Comparison of ENCODE assay signal across 35 cellular contexts in genomic region chr12:117674763-117675162, GRCh38.
"Had no signal": no experiment of that assay in that cellular context is flagged by ENCODE, and none has a peak within 500 bp of the region (broad histone marks: within the 10 kb centered on the region; RNA-seq: fewer than 3 reads in every experiment).

No MANE protein-coding gene starts in this region.

- H3K27me3 Mint-ChIP-seq: activated CD4-positive, alpha-beta memory T cell treated with anti-CD3 and anti-CD28 coated beads, Interleukin-2, amount 10 ng/mL, durations not matched to agents 7 days and 5 days; activated CD4-positive, alpha-beta T cell treated with anti-CD3 and anti-CD28 coated beads, Interleukin-2, amount 10 ng/mL, durations not matched to agents 7 days and 5 days; activated CD8-positive, alpha-beta memory T cell treated with anti-CD3 and anti-CD28 coated beads, Interleukin-2, amount 10 ng/mL, durations not matched to agents 7 days and 5 days; activated naive CD4-positive, alpha-beta T cell treated with anti-CD3 and anti-CD28 coated beads, Interleukin-2, amount 10 ng/mL, durations not matched to agents 7 days and 5 days; activated naive CD4-positive, alpha-beta T cell treated with anti-CD3 and anti-CD28 coated beads, Interleukin-2, amount 50 U/mL, for 24 hours; activated naive CD8-positive, alpha-beta T cell; activated naive CD8-positive, alpha-beta T cell treated with anti-CD3 and anti-CD28 coated beads, Interleukin-2, amount 10 ng/mL, durations not matched to agents 7 days and 5 days; activated naive CD8-positive, alpha-beta T cell treated with anti-CD3 and anti-CD28 coated beads, Interleukin-2, amount 50 U/mL, for 24 hours; activated T-cell treated with anti-CD3 and anti-CD28 coated beads, Interleukin-2, amount 50 U/mL, for 24 hours had no signal

- H3K27ac Mint-ChIP-seq: activated B cell treated with CpG ODN at 0.5 μM for 24 hours; activated CD4-positive, alpha-beta memory T cell treated with anti-CD3 and anti-CD28 coated beads, Interleukin-2, amount 10 ng/mL, durations not matched to agents 7 days and 5 days; activated CD4-positive, alpha-beta T cell treated with anti-CD3 and anti-CD28 coated beads, Interleukin-2, amount 10 ng/mL, durations not matched to agents 7 days and 5 days; activated CD8-positive, alpha-beta memory T cell treated with anti-CD3 and anti-CD28 coated beads, Interleukin-2, amount 10 ng/mL, durations not matched to agents 7 days and 5 days; activated CD8-positive, alpha-beta T cell treated with anti-CD3 and anti-CD28 coated beads, Interleukin-2, amount 10 ng/mL, durations not matched to agents 7 days and 5 days; activated naive CD4-positive, alpha-beta T cell treated with anti-CD3 and anti-CD28 coated beads, Interleukin-2, amount 10 ng/mL, durations not matched to agents 7 days and 5 days; activated naive CD4-positive, alpha-beta T cell treated with anti-CD3 and anti-CD28 coated beads, Interleukin-2, amount 50 U/mL, for 24 hours; activated naive CD8-positive, alpha-beta T cell; activated naive CD8-positive, alpha-beta T cell treated with anti-CD3 and anti-CD28 coated beads, Interleukin-2, amount 10 ng/mL, durations not matched to agents 7 days and 5 days; activated naive CD8-positive, alpha-beta T cell treated with anti-CD3 and anti-CD28 coated beads, Interleukin-2, amount 50 U/mL, for 24 hours; activated T-cell treated with anti-CD3 and anti-CD28 coated beads, Interleukin-2, amount 50 U/mL, for 24 hours; activated T-helper 2 cell treated with anti-CD3 and anti-CD28 coated beads, Interferon-gamma antibody, Interleukin-2, Interleukin-4, amounts not matched to agents 10 μg/mL and 5 μg/mL and 100 μg/mL, durations not matched to agents 14 hours and 24 hours and 36 hours; T-helper 1 cell treated with Interleukin-12 subunit alpha and Interleukin-12 subunit beta and Interleukin-4 antibody, amounts not matched to agents 30 μg/mL and 1 μg/mL, for 36 hours; T-helper 2 cell treated with Interferon-gamma antibody and Interleukin-4, amounts not matched to agents 5 μg/mL and 100 μg/mL, for 36 hours had no signal

- H3K27me3 ChIP-seq: ascending aorta, body of pancreas, brain microvascular endothelial cell, breast epithelium had no signal

- H3K27ac ChIP-seq: ascending aorta, body of pancreas, brain microvascular endothelial cell, breast epithelium, VCaP had no signal

- H3K4me3 Mint-ChIP-seq: activated B cell treated with CpG ODN at 0.5 μM for 24 hours; activated CD4-positive, alpha-beta memory T cell treated with anti-CD3 and anti-CD28 coated beads, Interleukin-2, amount 10 ng/mL, durations not matched to agents 7 days and 5 days; activated CD4-positive, alpha-beta T cell treated with anti-CD3 and anti-CD28 coated beads, Interleukin-2, amount 10 ng/mL, durations not matched to agents 7 days and 5 days; activated CD8-positive, alpha-beta memory T cell treated with anti-CD3 and anti-CD28 coated beads, Interleukin-2, amount 10 ng/mL, durations not matched to agents 7 days and 5 days; activated CD8-positive, alpha-beta T cell treated with anti-CD3 and anti-CD28 coated beads, Interleukin-2, amount 10 ng/mL, durations not matched to agents 7 days and 5 days; activated naive CD4-positive, alpha-beta T cell treated with anti-CD3 and anti-CD28 coated beads, Interleukin-2, amount 10 ng/mL, durations not matched to agents 7 days and 5 days; activated naive CD4-positive, alpha-beta T cell treated with anti-CD3 and anti-CD28 coated beads, Interleukin-2, amount 50 U/mL, for 24 hours; activated naive CD8-positive, alpha-beta T cell; activated naive CD8-positive, alpha-beta T cell treated with anti-CD3 and anti-CD28 coated beads, Interleukin-2, amount 10 ng/mL, durations not matched to agents 7 days and 5 days; activated naive CD8-positive, alpha-beta T cell treated with anti-CD3 and anti-CD28 coated beads, Interleukin-2, amount 50 U/mL, for 24 hours; activated T-cell treated with anti-CD3 and anti-CD28 coated beads, Interleukin-2, amount 50 U/mL, for 24 hours; T-helper 1 cell treated with Interleukin-12 subunit alpha and Interleukin-12 subunit beta and Interleukin-4 antibody, amounts not matched to agents 30 μg/mL and 1 μg/mL, for 36 hours; T-helper 2 cell treated with Interferon-gamma antibody and Interleukin-4, amounts not matched to agents 5 μg/mL and 100 μg/mL, for 36 hours had no signal

- H3K36me3 ChIP-seq: ascending aorta, brain microvascular endothelial cell, breast epithelium had no signal

- DNase-seq: activated B cell treated with CpG ODN at 0.5 μM for 24 hours; activated CD4-positive, alpha-beta memory T cell treated with anti-CD3 and anti-CD28 coated beads, Interleukin-2, amount 10 ng/mL, durations not matched to agents 7 days and 5 days; activated CD4-positive, alpha-beta T cell treated with anti-CD3 and anti-CD28 coated beads for 48 hours; activated CD4-positive, alpha-beta T cell treated with anti-CD3 and anti-CD28 coated beads, Interleukin-2, amount 10 ng/mL, durations not matched to agents 7 days and 5 days; activated CD4-positive, alpha-beta T cell treated with anti-CD3 and anti-CD28 coated beads, Interleukin-2, amount 50 U/mL, for 48 hours; activated CD4-positive, CD25-positive, alpha-beta regulatory T cell treated with anti-CD3 and anti-CD28 coated beads, Interleukin-2, amount 50 U/mL, for 72 hours; activated CD8-positive, alpha-beta memory T cell treated with anti-CD3 and anti-CD28 coated beads for 24 hours; activated CD8-positive, alpha-beta memory T cell treated with anti-CD3 and anti-CD28 coated beads, Interleukin-2, amount 10 ng/mL, durations not matched to agents 7 days and 5 days; activated CD8-positive, alpha-beta memory T cell treated with anti-CD3 and anti-CD28 coated beads, Interleukin-2, amount 50 U/mL, for 48 hours; activated CD8-positive, alpha-beta T cell treated with anti-CD3 and anti-CD28 coated beads, Interleukin-2, amount 10 ng/mL, durations not matched to agents 7 days and 5 days; activated effector memory CD4-positive, alpha-beta T cell treated with Interleukin-2 at 50 U/mL for 16 hours; activated gamma-delta T cell; activated naive CD4-positive, alpha-beta T cell treated with anti-CD3 and anti-CD28 coated beads, Interleukin-2, amount 10 ng/mL, durations not matched to agents 7 days and 5 days; activated naive CD4-positive, alpha-beta T cell treated with Interleukin-2 at 50 U/mL for 16 hours; activated naive CD8-positive, alpha-beta T cell treated with anti-CD3 and anti-CD28 coated beads, Interleukin-2, amount 10 ng/mL, durations not matched to agents 7 days and 5 days; activated naive CD8-positive, alpha-beta T cell treated with anti-CD3 and anti-CD28 coated beads, Interleukin-2, amount 50 U/mL, for 24 hours; activated T-cell treated with anti-CD3 and anti-CD28 coated beads, Interleukin-2, amount 50 U/mL, for 24 hours; activated T-cell treated with anti-CD3 and anti-CD28 coated beads, Interleukin-2, amount 50 U/mL, for 48 hours; amygdala; anterior cingulate cortex; body of pancreas; brain microvascular endothelial cell; central memory CD4-positive, alpha-beta T cell; T-helper 1 cell; T-helper 2 cell; T-helper 9 cell had no signal

- H3K4me1 ChIP-seq: ascending aorta, body of pancreas, breast epithelium had no signal

- H3K4me3 ChIP-seq: ascending aorta, body of pancreas, breast epithelium had no signal

- ATAC-seq: activated CD8-positive, alpha-beta memory T cell treated with anti-CD3 and anti-CD28 coated beads, Interleukin-2, amount 10 ng/mL, durations not matched to agents 7 days and 5 days; activated CD8-positive, alpha-beta T cell treated with anti-CD3 and anti-CD28 coated beads, Interleukin-2, amount 10 ng/mL, durations not matched to agents 7 days and 5 days; activated naive CD8-positive, alpha-beta T cell treated with anti-CD3 and anti-CD28 coated beads, Interleukin-2, amount 50 U/mL, for 24 hours; body of pancreas had no signal

- H3K9me3 Mint-ChIP-seq: activated CD4-positive, alpha-beta memory T cell treated with anti-CD3 and anti-CD28 coated beads, Interleukin-2, amount 10 ng/mL, durations not matched to agents 7 days and 5 days; activated CD4-positive, alpha-beta T cell treated with anti-CD3 and anti-CD28 coated beads, Interleukin-2, amount 10 ng/mL, durations not matched to agents 7 days and 5 days; activated naive CD4-positive, alpha-beta T cell treated with anti-CD3 and anti-CD28 coated beads, Interleukin-2, amount 50 U/mL, for 24 hours; activated T-cell treated with anti-CD3 and anti-CD28 coated beads, Interleukin-2, amount 50 U/mL, for 24 hours; activated T-helper 2 cell treated with anti-CD3 and anti-CD28 coated beads, Interferon-gamma antibody, Interleukin-2, Interleukin-4, amounts not matched to agents 10 μg/mL and 5 μg/mL and 100 μg/mL, durations not matched to agents 14 hours and 24 hours and 36 hours; T-helper 2 cell treated with Interferon-gamma antibody and Interleukin-4, amounts not matched to agents 5 μg/mL and 100 μg/mL, for 36 hours had no signal

- FAIRE-seq: TTC549 had no signal

- H3K9me3 ChIP-seq: ascending aorta, body of pancreas had no signal

- H3K36me3 Mint-ChIP-seq: activated CD8-positive, alpha-beta memory T cell treated with anti-CD3 and anti-CD28 coated beads, Interleukin-2, amount 10 ng/mL, durations not matched to agents 7 days and 5 days; activated naive CD4-positive, alpha-beta T cell treated with anti-CD3 and anti-CD28 coated beads, Interleukin-2, amount 10 ng/mL, durations not matched to agents 7 days and 5 days; activated naive CD4-positive, alpha-beta T cell treated with anti-CD3 and anti-CD28 coated beads, Interleukin-2, amount 50 U/mL, for 24 hours; activated naive CD8-positive, alpha-beta T cell; activated naive CD8-positive, alpha-beta T cell treated with anti-CD3 and anti-CD28 coated beads, Interleukin-2, amount 10 ng/mL, durations not matched to agents 7 days and 5 days had no signal

- H3K4me1 Mint-ChIP-seq: activated B cell treated with CpG ODN at 0.5 μM for 24 hours; activated CD4-positive, alpha-beta memory T cell treated with anti-CD3 and anti-CD28 coated beads, Interleukin-2, amount 10 ng/mL, durations not matched to agents 7 days and 5 days; activated CD4-positive, alpha-beta T cell treated with anti-CD3 and anti-CD28 coated beads, Interleukin-2, amount 10 ng/mL, durations not matched to agents 7 days and 5 days; activated CD8-positive, alpha-beta memory T cell treated with anti-CD3 and anti-CD28 coated beads, Interleukin-2, amount 10 ng/mL, durations not matched to agents 7 days and 5 days; activated naive CD4-positive, alpha-beta T cell treated with anti-CD3 and anti-CD28 coated beads, Interleukin-2, amount 10 ng/mL, durations not matched to agents 7 days and 5 days; activated naive CD4-positive, alpha-beta T cell treated with anti-CD3 and anti-CD28 coated beads, Interleukin-2, amount 50 U/mL, for 24 hours; activated naive CD8-positive, alpha-beta T cell treated with anti-CD3 and anti-CD28 coated beads, Interleukin-2, amount 10 ng/mL, durations not matched to agents 7 days and 5 days; activated naive CD8-positive, alpha-beta T cell treated with anti-CD3 and anti-CD28 coated beads, Interleukin-2, amount 50 U/mL, for 24 hours had no signal
